12 cellular contexts compared by ENCODE assay signal in the genomic region with DNA sequence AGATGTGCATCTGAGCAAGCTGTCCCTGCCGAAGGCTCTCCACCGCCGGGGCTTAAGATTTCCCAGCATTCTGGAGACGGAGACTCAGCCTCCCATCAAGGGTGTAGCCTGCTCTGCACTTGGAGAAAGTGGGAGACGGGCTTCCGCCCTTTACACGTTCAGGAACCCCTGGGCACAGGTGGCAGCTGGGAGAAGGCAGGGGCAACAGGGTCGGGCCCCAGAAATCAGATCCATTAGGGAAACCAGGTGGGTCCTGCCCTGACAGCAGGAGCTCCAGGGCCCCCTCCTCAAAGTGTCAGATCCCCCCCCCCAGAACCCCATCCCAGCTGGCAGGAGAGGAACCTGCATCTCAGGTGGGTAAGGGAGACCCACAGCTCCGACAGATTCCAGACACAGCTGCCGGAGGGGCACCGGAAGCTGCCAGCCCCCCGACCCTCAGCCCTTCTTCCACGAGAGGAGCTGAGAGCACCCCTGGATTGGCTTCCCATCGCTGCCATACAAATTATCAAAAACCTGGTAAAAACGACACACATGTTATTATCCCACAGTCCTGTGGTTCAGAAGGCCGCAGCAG.
DNase-seq lines count a peak whose midpoint lies in the region; ATAC-seq and TF ChIP-seq lines count a peak whose summit lies in the region.
"Had no signal": no experiment of that assay in that cellular context is flagged by ENCODE, and none has a peak within 500 bp of the region (broad histone marks: within the 10 kb centered on the region; RNA-seq: fewer than 3 reads in every experiment).

No MANE protein-coding gene starts in this region.

- TF ChIP-seq CTCF in natural killer cell (IDR thresholded peaks at IDR 0.05) (no peak), Caco-2 (IDR thresholded peaks at IDR 0.05; ENCODE audit: insufficient read depth in 1 of 2, low read depth in 1 of 2, low read length in 1 of 2, severe bottlenecking in 1 of 2, unreplicated experiment in 1 of 2) (no peak)

- H3K4me1 Mint-ChIP-seq in natural killer cell treated with Interleukin-12 subunit alpha and Interleukin-12 subunit beta and Interleukin-15 and Interleukin-18, amount 100 ng/mL, for 72 hours (ENCODE audit: low read depth in 2 of 2): no peaks in the 10 kb centered on the region
- H3K4me1 Mint-ChIP-seq in natural killer cell (no peaks in the 10 kb centered on the region), Caco-2 (ENCODE audit: low read depth, unreplicated experiment) (no peaks in the 10 kb centered on the region)
- H3K4me1 Mint-ChIP-seq: B cell; CD8-positive, alpha-beta memory T cell had no signal

- H3K36me3 Mint-ChIP-seq in natural killer cell treated with Interleukin-12 subunit alpha and Interleukin-12 subunit beta and Interleukin-15 and Interleukin-18, amount 100 ng/mL, for 72 hours: no peaks in the 10 kb centered on the region
- H3K36me3 Mint-ChIP-seq in natural killer cell: no peaks in the 10 kb centered on the region
- no peaks in the 10 kb centered on the region for H3K36me3 Mint-ChIP-seq in Caco-2 (ENCODE audit: insufficient read depth, unreplicated experiment)
- H3K36me3 Mint-ChIP-seq: CD8-positive, alpha-beta memory T cell had no signal

- no peak overlapping the region for H3K4me3 Mint-ChIP-seq in natural killer cell treated with Interleukin-12 subunit alpha and Interleukin-12 subunit beta and Interleukin-15 and Interleukin-18, amount 100 ng/mL, for 72 hours
- H3K4me3 Mint-ChIP-seq in natural killer cell (no peak overlapping the region), Caco-2 (ENCODE audit: unreplicated experiment) (no peak overlapping the region)
- H3K4me3 Mint-ChIP-seq: B cell; CD8-positive, alpha-beta memory T cell had no signal

- no peak overlapping the region for H3K27ac Mint-ChIP-seq in natural killer cell treated with Interleukin-12 subunit alpha and Interleukin-12 subunit beta and Interleukin-15 and Interleukin-18, amount 100 ng/mL, for 72 hours
- no peak overlapping the region for H3K27ac Mint-ChIP-seq in natural killer cell
- no peak overlapping the region for H3K27ac Mint-ChIP-seq in Caco-2 (ENCODE audit: unreplicated experiment)
- H3K27ac Mint-ChIP-seq: B cell had no signal

- peak; percentile 48 for DNase-seq in natural killer cell treated with Interleukin-12 subunit alpha and Interleukin-12 subunit beta and Interleukin-15 and Interleukin-18, amount 100 ng/mL, for 72 hours (ENCODE audit: low spot score)
- DNase-seq in natural killer cell: no peak
- DNase-seq in mesenteric fat pad (ENCODE audit: low spot score): peak; percentile 64
- DNase-seq in posterior vena cava (ENCODE audit: low spot score): peak; percentile 55
- no peak for DNase-seq in NCI-H526 (lab: John Stamatoyannopoulos, UW)
- DNase-seq in Caco-2: no peak
- no peak for DNase-seq in stimulated activated CD4-positive, alpha-beta T cell treated with anti-CD3 and anti-CD28 coated beads, Interleukin-15, amount 100 ng/mL, for 24 hours
- DNase-seq: CD8-positive, alpha-beta memory T cell; COR-L47 had no signal

- peaks cover 4 to 9% of the 10 kb centered on the region in 2 donors for H3K27me3 Mint-ChIP-seq in natural killer cell treated with Interleukin-12 subunit alpha and Interleukin-12 subunit beta and Interleukin-15 and Interleukin-18, amount 100 ng/mL, for 72 hours
- H3K27me3 Mint-ChIP-seq in natural killer cell (ENCODE audit: low read depth in 2 of 2) (peaks cover 10 to 16% of the 10 kb centered on the region in 2 donors), Caco-2 (ENCODE audit: insufficient read depth, unreplicated experiment) (peaks cover 12% of the 10 kb centered on the region)

- CTCF ChIA-PET in Caco-2 (lab: Charles Lee): no interaction called here

- H3K9me3 Mint-ChIP-seq in natural killer cell treated with Interleukin-12 subunit alpha and Interleukin-12 subunit beta and Interleukin-15 and Interleukin-18, amount 100 ng/mL, for 72 hours: no peaks in the 10 kb centered on the region
- H3K9me3 Mint-ChIP-seq in natural killer cell: no peaks in the 10 kb centered on the region
- H3K9me3 Mint-ChIP-seq in Caco-2 (ENCODE audit: unreplicated experiment): peaks cover 7% of the 10 kb centered on the region

- no peak overlapping the region for H3K4me3 ChIP-seq in Caco-2 (ENCODE audit: low read depth, low read length)
- H3K4me3 ChIP-seq: BLaER1 treated with 17β-estradiol and CSF1 and Interleukin-3, amounts not matched to agents 10 nM and 100 nM; HAP-1 had no signal

- H3K9me3 ChIP-seq in Caco-2: no peaks in the 10 kb centered on the region
- H3K9me3 ChIP-seq: HAP-1 had no signal

- H3K4me1 ChIP-seq in Caco-2: no peaks in the 10 kb centered on the region
- H3K4me1 ChIP-seq: HAP-1 had no signal

- intact Hi-C loops in natural killer cell (cut with micrococcal nuclease): no loop called here
- intact Hi-C loops in posterior vena cava (cut with DNase I): no loop called here
- intact Hi-C loops in Caco-2 (cut with micrococcal nuclease; ENCODE audit: unreplicated experiment): no loop called here

- no peaks in the 10 kb centered on the region for H3K27me3 ChIP-seq in Caco-2 (replicated peaks; ENCODE audit: control insufficient read depth, insufficient read depth, low read length)

- no peak for ATAC-seq in natural killer cell treated with Interleukin-12 subunit alpha and Interleukin-12 subunit beta and Interleukin-15 and Interleukin-18, amount 100 ng/mL, for 72 hours
- ATAC-seq in natural killer cell: no peak

- POLR2A ChIA-PET in Caco-2 (lab: Charles Lee): interaction anchor here (0.6 kb wide), 1 partner anchor 39 kb away, joined by 6 read pairs; no protein-coding TSS in a partner anchor

- BruUV-seq in Caco-2 (replicated peaks; lab: Mats Ljungman, UMichigan): no TSS peak

- no peaks in the 10 kb centered on the region for H3K36me3 ChIP-seq in Caco-2 (ENCODE audit: control insufficient read depth, insufficient read depth, low read length)
- H3K36me3 ChIP-seq: BLaER1 treated with 17β-estradiol and CSF1 and Interleukin-3, amounts not matched to agents 10 nM and 100 nM; HAP-1 had no signal

Comparison
In these comparisons a context has a peak if more than half of its experiments do, and no peak if none do; other contexts are left out.
1. DNase-seq: peak in natural killer cell treated with Interleukin-12 subunit alpha and Interleukin-12 subunit beta and Interleukin-15 and Interleukin-18, amount 100 ng/mL, for 72 hours (single experiment), mesenteric fat pad (single experiment) and posterior vena cava (single experiment); none in natural killer cell (single experiment), NCI-H526 (0 of 2), Caco-2 (0 of 2) and stimulated activated CD4-positive, alpha-beta T cell treated with anti-CD3 and anti-CD28 coated beads, Interleukin-15, amount 100 ng/mL, for 24 hours (single experiment).